In the genomic region with DNA sequence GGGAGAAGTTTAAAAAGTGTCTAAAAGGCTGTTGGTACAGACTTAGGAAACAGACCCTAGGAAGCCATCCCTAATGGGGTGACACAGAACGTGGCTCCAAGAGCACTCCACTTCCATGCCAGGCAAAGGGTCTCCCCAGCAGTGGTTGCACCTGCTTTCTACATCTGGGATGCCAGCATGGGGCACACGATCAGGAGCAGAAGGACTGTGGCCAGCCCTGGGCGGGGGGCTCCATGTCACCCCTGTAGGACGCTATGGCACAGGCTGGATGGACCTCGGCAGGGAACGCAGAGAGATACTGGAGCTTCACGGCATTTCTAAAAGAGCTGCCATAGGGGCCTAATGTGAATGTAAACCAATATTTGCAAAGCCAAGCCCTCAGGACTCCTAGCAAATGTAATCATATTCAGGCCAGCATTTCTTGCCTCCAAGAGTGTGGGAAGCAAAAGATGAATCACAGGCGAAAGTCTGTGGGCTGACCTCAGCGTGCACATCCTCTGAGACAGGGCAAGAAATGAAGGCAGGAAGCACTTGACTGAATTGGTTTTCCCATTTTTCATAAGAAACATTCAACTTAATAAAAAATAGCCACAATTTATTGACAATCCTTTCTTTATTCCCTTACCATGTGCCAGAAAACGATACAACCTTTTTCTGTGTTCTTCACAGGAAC, we compare ENCODE assay signal across 12 cellular contexts.
DNase-seq lines count a peak whose midpoint lies in the region; ATAC-seq and TF ChIP-seq lines count a peak whose summit lies in the region.
"Had no signal": no experiment of that assay in that cellular context is flagged by ENCODE, and none has a peak within 500 bp of the region (broad histone marks: within the 10 kb centered on the region; RNA-seq: fewer than 3 reads in every experiment).

No MANE protein-coding gene starts in this region.

- H3K27ac ChIP-seq in AG04450 (ENCODE audit: low read depth, low read length), result peak overlapping the region; percentile 79

- ATAC-seq in HG02885 (IDR thresholded peaks at IDR 0.05; ENCODE audit: poor library complexity, unreplicated experiment) (no peak), GM21825 (IDR thresholded peaks at IDR 0.05; ENCODE audit: unreplicated experiment) (no peak)

- POLR2A ChIA-PET in AG04450 (lab: Yijun Ruan, JAX), result interaction anchor here (1.3 kb wide), 1 partner anchor 13 kb away, joined by 5 read pairs; no protein-coding TSS in a partner anchor

- DNase-seq in AG04450 (ENCODE audit: low read depth, low spot score), result peak; percentile 78
- peak; percentile 48 for DNase-seq in HPDE6-E6E7 (ENCODE audit: extremely low spot score)
- DNase-seq in amniotic epithelial cell (ENCODE audit: low read depth), result peak; percentile 89
- DNase-seq in occipital lobe (lab: John Stamatoyannopoulos, UW), result peak; percentile 13
- no peak for DNase-seq in SW480 (ENCODE audit: low spot score)
- DNase-seq in DMS53 (lab: John Stamatoyannopoulos, UW), result no peak
- DNase-seq: activated CD8-positive, alpha-beta memory T cell treated with anti-CD3 and anti-CD28 coated beads, Interleukin-2, amount 50 U/mL, for 48 hours; DND-41; NCI-H1105; RPMI8226 had no signal

- no peaks in the 10 kb centered on the region for H3K9me3 ChIP-seq in AG04450 (ENCODE audit: control insufficient read depth, insufficient read depth, low read length)

- TF ChIP-seq CTCF in AG04450 (IDR thresholded peaks at IDR 0.05; ENCODE audit: low read depth, low read length), result no peak

- H3K27me3 ChIP-seq in AG04450 (ENCODE audit: control insufficient read depth, insufficient read depth, low read length), result no peaks in the 10 kb centered on the region

- CTCF ChIA-PET in AG04450 (lab: Charles Lee), result interaction anchor here (0.6 to 1.1 kb wide), 3 partner anchors 17 to 384 kb away, joined by 3 to 4 read pairs (median 3); no protein-coding TSS in a partner anchor

- H3K4me3 ChIP-seq in AG04450 (ENCODE audit: low read depth, low read length), result no peak overlapping the region

Comparison
In these comparisons a context has a peak if more than half of its experiments do, and no peak if none do; other contexts are left out.
1. DNase-seq: peak in AG04450 (single experiment), HPDE6-E6E7 (single experiment), amniotic epithelial cell (single experiment) and occipital lobe (single experiment); none in SW480 (single experiment) and DMS53 (single experiment).